1 cellular context compared by ENCODE assay signal in the genomic region with DNA sequence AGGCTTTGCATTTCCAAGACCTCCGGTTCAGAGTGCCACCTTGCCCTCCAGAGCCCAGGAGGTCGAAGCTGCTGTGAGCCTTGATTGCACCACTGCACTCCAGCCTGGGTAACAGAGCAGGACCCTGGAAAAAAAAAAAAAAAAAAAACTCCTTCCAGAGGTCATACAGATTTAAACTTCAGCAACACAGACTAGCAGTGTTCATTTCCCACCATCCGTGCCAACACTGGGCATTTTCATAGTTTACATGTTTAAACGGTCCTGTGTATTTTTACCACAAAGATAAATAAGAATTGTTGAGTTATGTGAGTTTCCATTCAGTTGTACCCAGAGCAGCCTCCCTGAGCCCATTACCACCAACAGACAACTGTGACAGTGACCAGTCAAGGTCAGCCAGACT.
TF ChIP-seq lines count a peak whose summit lies in the region.

No MANE protein-coding gene starts in this region.

TF ChIP-seq in K562, 482 proteins besides CTCF, POLR2A, EP300 and RAD21 (continued from another document):
- TF ChIP-seq, protein P1, sequence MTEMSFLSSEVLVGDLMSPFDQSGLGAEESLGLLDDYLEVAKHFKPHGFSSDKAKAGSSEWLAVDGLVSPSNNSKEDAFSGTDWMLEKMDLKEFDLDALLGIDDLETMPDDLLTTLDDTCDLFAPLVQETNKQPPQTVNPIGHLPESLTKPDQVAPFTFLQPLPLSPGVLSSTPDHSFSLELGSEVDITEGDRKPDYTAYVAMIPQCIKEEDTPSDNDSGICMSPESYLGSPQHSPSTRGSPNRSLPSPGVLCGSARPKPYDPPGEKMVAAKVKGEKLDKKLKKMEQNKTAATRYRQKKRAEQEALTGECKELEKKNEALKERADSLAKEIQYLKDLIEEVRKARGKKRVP (CRISPR knock-in tag; IDR thresholded peaks at IDR 0.05): no peak
TF ChIP-seq in K562: peak in this region for 1.
